In genomic region chr12:48109424-48109823, GRCh38 we compare ENCODE assay signal across 16 cellular contexts. TPM values are rescaled to one million over a fixed set of nuclear protein-coding genes. Genes with fewer than 3 reads are reported as not detected.
DNase-seq lines count a peak whose midpoint lies in the region; ATAC-seq lines count a peak whose summit lies in the region.
"Had no signal": no experiment of that assay in that cellular context is flagged by ENCODE, and none has a peak within 500 bp of the region (broad histone marks: within the 10 kb centered on the region; RNA-seq: fewer than 3 reads in every experiment).

No MANE protein-coding gene starts in this region.

- H3K27me3 Mint-ChIP-seq in activated naive CD4-positive, alpha-beta T cell treated with anti-CD3 and anti-CD28 coated beads, Interleukin-2, amount 50 U/mL, for 24 hours, result no peaks in the 10 kb centered on the region
- H3K27me3 Mint-ChIP-seq in central memory CD8-positive, alpha-beta T cell, result peaks cover 6% of the 10 kb centered on the region

- ATAC-seq in central memory CD8-positive, alpha-beta T cell (replicated peaks; ENCODE audit: extremely low read depth, poor library complexity, severe bottlenecking), result no peak
- ATAC-seq in left ventricle myocardium superior (no peak), HG02610 (IDR thresholded peaks at IDR 0.05; ENCODE audit: unreplicated experiment) (no peak)
- ATAC-seq: K562 had no signal

- peaks cover 35% of the 10 kb centered on the region for H3K4me1 Mint-ChIP-seq in activated naive CD4-positive, alpha-beta T cell treated with anti-CD3 and anti-CD28 coated beads, Interleukin-2, amount 50 U/mL, for 24 hours
- H3K4me1 Mint-ChIP-seq in central memory CD8-positive, alpha-beta T cell, result peaks cover 17% of the 10 kb centered on the region

- intact Hi-C loops in left ventricle myocardium superior (cut with micrococcal nuclease), result loop anchor here (10.0 kb wide), 1 partner anchor 45 kb away; the partner anchor contains the start of gene ASB8

- H3K9me3 Mint-ChIP-seq in activated naive CD4-positive, alpha-beta T cell treated with anti-CD3 and anti-CD28 coated beads, Interleukin-2, amount 50 U/mL, for 24 hours, result no peaks in the 10 kb centered on the region
- H3K9me3 Mint-ChIP-seq in central memory CD8-positive, alpha-beta T cell, result no peaks in the 10 kb centered on the region

- peak overlapping the region; percentile 3 for H3K27ac Mint-ChIP-seq in activated naive CD4-positive, alpha-beta T cell treated with anti-CD3 and anti-CD28 coated beads, Interleukin-2, amount 50 U/mL, for 24 hours
- peak overlapping the region; percentile 5 for H3K27ac Mint-ChIP-seq in central memory CD8-positive, alpha-beta T cell (ENCODE audit: low read depth)

- DNase-seq in activated naive CD4-positive, alpha-beta T cell treated with anti-CD3 and anti-CD28 coated beads, Interleukin-2, amount 50 U/mL, for 16 hours, result no peak
- DNase-seq in ELR (ENCODE audit: low read depth) (peak; percentile 12), renal cortical epithelial cell (ENCODE audit: low read depth) (peak; percentile 54), left ventricle myocardium superior (no peak)
- no peak for DNase-seq in central memory CD8-positive, alpha-beta T cell (ENCODE audit: low spot score in 2 of 2)
- DNase-seq: BE2C; DMS79 treated with DMSO at 0.1 percent for 48 hours; NCI-H1105 treated with DMSO at 0.1 percent for 48 hours; NCI-H1694 treated with DMSO at 0.1 percent for 48 hours; NCI-H510A; NCI-H748 treated with DMSO at 0.1 percent for 48 hours; NK-92 treated with Interleukin-12 subunit alpha and Interleukin-12 subunit beta, amount 100 ng/mL, for 24 hours; Right ventricle myocardium superior had no signal

- H3K36me3 Mint-ChIP-seq in activated naive CD4-positive, alpha-beta T cell treated with anti-CD3 and anti-CD28 coated beads, Interleukin-2, amount 50 U/mL, for 24 hours, result peaks cover under 1% of the 10 kb centered on the region
- H3K36me3 Mint-ChIP-seq in central memory CD8-positive, alpha-beta T cell (ENCODE audit: insufficient read depth), result peaks cover 13% of the 10 kb centered on the region

- no peak overlapping the region for H3K4me3 Mint-ChIP-seq in activated naive CD4-positive, alpha-beta T cell treated with anti-CD3 and anti-CD28 coated beads, Interleukin-2, amount 50 U/mL, for 24 hours
- no peak overlapping the region for H3K4me3 Mint-ChIP-seq in central memory CD8-positive, alpha-beta T cell

RNA-seq across cellular contexts. Expression of gene SENP1, which starts 3.5 kb away (rescaled TPM):
- total RNA-seq in renal cortical epithelial cell, result 9.9 and 13.0 TPM in 2 replicates
- 7.6 TPM for total RNA-seq in left ventricle myocardium superior

RNA-seq across cellular contexts. Expression of gene PFKM, which starts 9.7 kb away (rescaled TPM):
- total RNA-seq in renal cortical epithelial cell (43.1 and 79.3 TPM in 2 replicates), left ventricle myocardium superior (703 TPM)

RNA-seq across cellular contexts. Expression of gene ASB8, which starts 47.9 kb away (rescaled TPM):
- 14.2 and 23.5 TPM in 2 replicates for total RNA-seq in renal cortical epithelial cell
- 89.0 TPM for total RNA-seq in left ventricle myocardium superior

Comparison
In these comparisons a context has a peak if more than half of its experiments do, and no peak if none do; other contexts are left out.
1. DNase-seq: peak in ELR (single experiment) and renal cortical epithelial cell (single experiment); none in activated naive CD4-positive, alpha-beta T cell treated with anti-CD3 and anti-CD28 coated beads, Interleukin-2, amount 50 U/mL, for 16 hours (single experiment), central memory CD8-positive, alpha-beta T cell (0 of 2) and left ventricle myocardium superior (single experiment).